In genomic region chr1:168920456-168921094, GRCh38 we compare ENCODE assay signal across 1 cellular context.
TF ChIP-seq lines count a peak whose summit lies in the region.

No MANE protein-coding gene starts in this region.

TF ChIP-seq in HCT116, 20 proteins besides CTCF, POLR2A, EP300 and RAD21 (continued from another document):
- no peak for TF ChIP-seq REST (IDR thresholded peaks at IDR 0.05; ENCODE audit: low read depth)
- no peak for TF ChIP-seq EZH2 (IDR thresholded peaks at IDR 0.05)
- peak; percentile 31; the same call in 1 of the 2 replicates for TF ChIP-seq SP1 (IDR thresholded peaks at IDR 0.05; ENCODE audit: low read depth)
- TF ChIP-seq EGR1 (IDR thresholded peaks at IDR 0.05; ENCODE audit: low read depth) = no peak
- TF ChIP-seq MAX (IDR thresholded peaks at IDR 0.05) = peak; percentile 26; the same call in 1 of the 2 replicates
- TF ChIP-seq JUND (IDR thresholded peaks at IDR 0.05) = peak; percentile 45
- 0 out of 2 replicates have a peak, but pooled peaks have one; percentile 23 for TF ChIP-seq SIN3A (IDR thresholded peaks at IDR 0.05; ENCODE audit: low read depth)
